9 cellular contexts compared by ENCODE assay signal in genomic region chr17:66348605-66349165, GRCh38. TPM values are rescaled to one million over a fixed set of nuclear protein-coding genes. Genes with fewer than 3 reads are reported as not detected.
DNase-seq lines count a peak whose midpoint lies in the region; ATAC-seq and TF ChIP-seq lines count a peak whose summit lies in the region.
"Had no signal": no experiment of that assay in that cellular context is flagged by ENCODE, and none has a peak within 500 bp of the region (broad histone marks: within the 10 kb centered on the region; RNA-seq: fewer than 3 reads in every experiment).

No MANE protein-coding gene starts in this region.

- H3K36me3 ChIP-seq in CD4-positive, alpha-beta memory T cell (ENCODE audit: insufficient read depth, low read length), result no peaks in the 10 kb centered on the region
- H3K36me3 ChIP-seq: thoracic aorta had no signal

- H3K27ac ChIP-seq in right cardiac atrium (ENCODE audit: low read length), result no peak overlapping the region
- no peak overlapping the region for H3K27ac ChIP-seq in CD4-positive, alpha-beta memory T cell (ENCODE audit: low read depth, low read length)
- H3K27ac ChIP-seq: thoracic aorta had no signal

- TF ChIP-seq CTCF in AG09309 (IDR thresholded peaks at IDR 0.05; ENCODE audit: control insufficient read depth, insufficient read depth, low read depth, low read length, missing control alignments), result no peak

- no peaks in the 10 kb centered on the region for H3K27me3 ChIP-seq in right cardiac atrium (ENCODE audit: control insufficient read depth, insufficient read depth)
- H3K27me3 ChIP-seq in CD4-positive, alpha-beta memory T cell (ENCODE audit: insufficient read depth, low read length), result no peaks in the 10 kb centered on the region

- POLR2A ChIA-PET in CD4-positive, alpha-beta memory T cell (lab: Charles Lee; ENCODE audit: partially characterized antibody), result no interaction called here

- H3K4me1 ChIP-seq in right cardiac atrium (ENCODE audit: control insufficient read depth, insufficient read depth, low read length), result peaks cover 3% of the 10 kb centered on the region
- peaks cover 64% of the 10 kb centered on the region for H3K4me1 ChIP-seq in CD4-positive, alpha-beta memory T cell (ENCODE audit: insufficient read depth, low read length)

- H3K4me3 ChIP-seq in AG09309 (ENCODE audit: control insufficient read depth, low read depth, low read length) (no peak overlapping the region), right cardiac atrium (ENCODE audit: low read length) (no peak overlapping the region)
- no peak overlapping the region for H3K4me3 ChIP-seq in CD4-positive, alpha-beta memory T cell (ENCODE audit: low read length in 2 of 2)
- H3K4me3 ChIP-seq: thoracic aorta had no signal

- peak; percentile 80 to 82 for ATAC-seq in right cardiac atrium
- ATAC-seq in GM18873 (IDR thresholded peaks at IDR 0.05; ENCODE audit: low FRiP score, unreplicated experiment), result no peak

- DNase-seq in AG09309 (ENCODE audit: low read depth) (peak; percentile 40), HK-2 (ENCODE audit: unreplicated experiment) (peak; percentile 37), right cardiac atrium (no peak), mesenteric fat pad (ENCODE audit: low spot score) (no peak), G401 (ENCODE audit: low spot score) (no peak)
- DNase-seq in T-helper 2 cell treated with Interferon-gamma antibody and Interleukin-4, amounts not matched to agents 5 μg/mL and 100 μg/mL, for 36 hours (ENCODE audit: low spot score), result peak; percentile 46
- no peak for DNase-seq in CD4-positive, alpha-beta memory T cell

- CTCF ChIA-PET in CD4-positive, alpha-beta memory T cell (lab: Charles Lee; ENCODE audit: partially characterized antibody), result no interaction called here

- peaks cover 19% of the 10 kb centered on the region for H3K36me3 Mint-ChIP-seq in T-helper 2 cell treated with Interferon-gamma antibody and Interleukin-4, amounts not matched to agents 5 μg/mL and 100 μg/mL, for 36 hours (ENCODE audit: low read depth)
- peaks cover 0 to 4% of the 10 kb centered on the region in 2 donors for H3K36me3 Mint-ChIP-seq in CD4-positive, alpha-beta memory T cell

- H3K9me3 ChIP-seq in right cardiac atrium (ENCODE audit: control insufficient read depth, low read length), result no peaks in the 10 kb centered on the region
- H3K9me3 ChIP-seq in CD4-positive, alpha-beta memory T cell (ENCODE audit: control insufficient read depth in 1 of 2, low read length in 2 of 2), result no peaks in the 10 kb centered on the region
- H3K9me3 ChIP-seq: thoracic aorta had no signal

- peak overlapping the region; percentile 64 for H3K4me3 Mint-ChIP-seq in T-helper 2 cell treated with Interferon-gamma antibody and Interleukin-4, amounts not matched to agents 5 μg/mL and 100 μg/mL, for 36 hours
- peak overlapping the region in 1 of 8 donors; percentile 34 for H3K4me3 Mint-ChIP-seq in CD4-positive, alpha-beta memory T cell

- WGBS in right cardiac atrium, result 55% methylated on average over 4 of the region's 4 CpGs

- no peaks in the 10 kb centered on the region for H3K9me3 Mint-ChIP-seq in T-helper 2 cell treated with Interferon-gamma antibody and Interleukin-4, amounts not matched to agents 5 μg/mL and 100 μg/mL, for 36 hours
- H3K9me3 Mint-ChIP-seq in CD4-positive, alpha-beta memory T cell, result no peaks in the 10 kb centered on the region

- H3K27ac Mint-ChIP-seq in T-helper 2 cell treated with Interferon-gamma antibody and Interleukin-4, amounts not matched to agents 5 μg/mL and 100 μg/mL, for 36 hours, result peak overlapping the region; percentile 77
- H3K27ac Mint-ChIP-seq in CD4-positive, alpha-beta memory T cell, result peak overlapping the region in 1 of 7 donors; percentile 3

- H3K4me1 Mint-ChIP-seq in T-helper 2 cell treated with Interferon-gamma antibody and Interleukin-4, amounts not matched to agents 5 μg/mL and 100 μg/mL, for 36 hours (ENCODE audit: low read depth), result peaks cover 65% of the 10 kb centered on the region
- H3K4me1 Mint-ChIP-seq in CD4-positive, alpha-beta memory T cell, result peaks cover 30 to 73% (median 59%) of the 10 kb centered on the region in 4 donors

- no peaks in the 10 kb centered on the region for H3K27me3 Mint-ChIP-seq in T-helper 2 cell treated with Interferon-gamma antibody and Interleukin-4, amounts not matched to agents 5 μg/mL and 100 μg/mL, for 36 hours (ENCODE audit: low read depth)
- no peaks in the 10 kb centered on the region for H3K27me3 Mint-ChIP-seq in CD4-positive, alpha-beta memory T cell

- intact Hi-C loops in right cardiac atrium (cut with DNase I), result no loop called here
- intact Hi-C loops in CD4-positive, alpha-beta memory T cell (cut with micrococcal nuclease), result no loop called here

- in situ Hi-C loops in G401 (cut with HindIII; ENCODE audit: low sequenced_read_pairs), result no loop called here

RNA-seq across cellular contexts. Expression of gene PRKCA, which starts 46.3 kb away (rescaled TPM):
- total RNA-seq in right cardiac atrium (1 to 10 TPM; 5.0 to 8.0 (median 6.9) TPM), mesenteric fat pad (14.9 TPM)
- 2.2 TPM for polyA plus RNA-seq in right cardiac atrium
- total RNA-seq in CD4-positive, alpha-beta memory T cell, result 100 to 1,000 TPM; 107 TPM
- 1 to 10 TPM; 1.1 to 5.3 TPM for polyA plus RNA-seq in CD4-positive, alpha-beta memory T cell
- total RNA-seq in G401 (2014; rRNA removed; shearing (Covaris generic)), result 21.7 and 44.7 TPM in 2 replicates

Comparison
In these comparisons a context has a peak if more than half of its experiments do, and no peak if none do; other contexts are left out.
1. DNase-seq: peak in AG09309 (single experiment), HK-2 (single experiment) and T-helper 2 cell treated with Interferon-gamma antibody and Interleukin-4, amounts not matched to agents 5 μg/mL and 100 μg/mL, for 36 hours (single experiment); none in right cardiac atrium (0 of 3), CD4-positive, alpha-beta memory T cell (0 of 5), mesenteric fat pad (single experiment) and G401 (single experiment).